In the genomic region with DNA sequence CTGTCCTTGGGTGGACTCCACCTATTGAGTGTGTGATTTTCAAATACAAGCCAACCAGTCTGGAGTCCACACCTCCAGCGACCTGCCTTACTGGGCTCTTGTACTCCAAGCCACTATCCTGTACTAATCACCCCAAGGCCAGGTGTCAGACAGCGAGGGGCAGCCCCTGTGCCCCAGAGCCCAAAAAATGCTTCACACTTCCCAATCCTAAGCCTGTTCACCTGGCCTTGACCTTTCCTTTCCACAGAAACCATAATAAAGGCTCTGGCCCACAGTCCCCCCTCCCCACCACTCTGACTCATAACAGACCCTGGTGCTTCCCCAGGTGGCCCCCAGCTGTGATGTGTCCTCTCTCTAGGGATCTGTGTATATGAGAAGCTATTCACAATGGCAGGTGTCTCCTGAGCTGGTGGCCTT, we compare ENCODE assay signal across 12 cellular contexts. TPM values are rescaled to one million over a fixed set of nuclear protein-coding genes. Genes with fewer than 3 reads are reported as not detected.
DNase-seq lines count a peak whose midpoint lies in the region; ATAC-seq and TF ChIP-seq lines count a peak whose summit lies in the region.
"Had no signal": no experiment of that assay in that cellular context is flagged by ENCODE, and none has a peak within 500 bp of the region (broad histone marks: within the 10 kb centered on the region; RNA-seq: fewer than 3 reads in every experiment).

No MANE protein-coding gene starts in this region.

- H3K4me3 Mint-ChIP-seq in neural crest cell (no peak overlapping the region), nephron progenitor cell (no peak overlapping the region)
- H3K4me3 Mint-ChIP-seq: activated T-helper 1 cell treated with anti-CD3 and anti-CD28 coated beads, Interleukin-12 subunit alpha, Interleukin-12 subunit beta, Interleukin-2, Interleukin-4 antibody, amounts not matched to agents 30 ng/mL and 10 ng/mL and 1 ng/mL, durations not matched to agents 14 hours and 24 hours and 36 hours; HFFc6 had no signal

- ATAC-seq in GM18511 (IDR thresholded peaks at IDR 0.05; ENCODE audit: unreplicated experiment) (peak; percentile 69), GM21423 (IDR thresholded peaks at IDR 0.05; ENCODE audit: unreplicated experiment) (peak; percentile 69), HG03342 (IDR thresholded peaks at IDR 0.05; ENCODE audit: unreplicated experiment) (peak; percentile 75)
- ATAC-seq: mucosa of descending colon had no signal

- no peaks in the 10 kb centered on the region for H3K36me3 Mint-ChIP-seq in neural crest cell (ENCODE audit: low read depth)
- no peaks in the 10 kb centered on the region for H3K36me3 Mint-ChIP-seq in nephron progenitor cell (ENCODE audit: low read depth)

- no peaks in the 10 kb centered on the region for H3K9me3 Mint-ChIP-seq in neural crest cell
- H3K9me3 Mint-ChIP-seq in nephron progenitor cell = peaks cover 5% of the 10 kb centered on the region
- H3K9me3 Mint-ChIP-seq: HFFc6 had no signal

- no peak for DNase-seq in neural crest cell (ENCODE audit: low read depth, low spot score)
- DNase-seq in nephron progenitor cell = no peak
- DNase-seq in SW480 (ENCODE audit: low spot score) = no peak
- DNase-seq in DMS153 (lab: John Stamatoyannopoulos, UW) = no peak
- DNase-seq: erythroblast, HFFc6, mucosa of descending colon, uterus had no signal

- no peaks in the 10 kb centered on the region for H3K4me1 Mint-ChIP-seq in neural crest cell
- H3K4me1 Mint-ChIP-seq in nephron progenitor cell = peaks cover 8% of the 10 kb centered on the region

- H3K27me3 Mint-ChIP-seq in neural crest cell (ENCODE audit: low read depth) = peaks cover 69% of the 10 kb centered on the region
- peaks cover 62% of the 10 kb centered on the region for H3K27me3 Mint-ChIP-seq in nephron progenitor cell (ENCODE audit: low read depth, poor library complexity)

- TF ChIP-seq CTCF in neural crest cell (conservative IDR thresholded peaks at IDR 0.05) = no peak
- TF ChIP-seq CTCF in nephron progenitor cell (IDR thresholded peaks at IDR 0.05) = no peak

- H3K27ac Mint-ChIP-seq in neural crest cell (ENCODE audit: unreplicated experiment) = peak overlapping the region; percentile 9
- H3K27ac Mint-ChIP-seq in nephron progenitor cell = no peak overlapping the region
- H3K27ac Mint-ChIP-seq: activated T-helper 1 cell treated with anti-CD3 and anti-CD28 coated beads, Interleukin-12 subunit alpha, Interleukin-12 subunit beta, Interleukin-2, Interleukin-4 antibody, amounts not matched to agents 30 ng/mL and 10 ng/mL and 1 ng/mL, durations not matched to agents 14 hours and 24 hours and 36 hours; HFFc6 had no signal

RNA-seq across cellular contexts. Expression of a gene that starts 3.9 kb away (rescaled TPM):
- not detected in 2 replicates for total RNA-seq in neural crest cell
- total RNA-seq: activated T-helper 1 cell treated with anti-CD3 and anti-CD28 coated beads, Interleukin-12 subunit alpha, Interleukin-12 subunit beta, Interleukin-2, Interleukin-4 antibody, amounts not matched to agents 30 ng/mL and 10 ng/mL and 1 ng/mL, durations not matched to agents 14 hours and 24 hours and 36 hours; HFFc6 had no signal

RNA-seq across cellular contexts. Expression of a gene that starts 11.5 kb away (rescaled TPM):
- not detected in 2 replicates for total RNA-seq in neural crest cell
- total RNA-seq: activated T-helper 1 cell treated with anti-CD3 and anti-CD28 coated beads, Interleukin-12 subunit alpha, Interleukin-12 subunit beta, Interleukin-2, Interleukin-4 antibody, amounts not matched to agents 30 ng/mL and 10 ng/mL and 1 ng/mL, durations not matched to agents 14 hours and 24 hours and 36 hours; HFFc6; uterus had no signal

RNA-seq across cellular contexts. Expression of a gene that starts 19.6 kb away (rescaled TPM):
- not detected in 2 replicates for total RNA-seq in neural crest cell
- total RNA-seq: activated T-helper 1 cell treated with anti-CD3 and anti-CD28 coated beads, Interleukin-12 subunit alpha, Interleukin-12 subunit beta, Interleukin-2, Interleukin-4 antibody, amounts not matched to agents 30 ng/mL and 10 ng/mL and 1 ng/mL, durations not matched to agents 14 hours and 24 hours and 36 hours; HFFc6; mucosa of descending colon had no signal

RNA-seq across cellular contexts. Expression of a gene that starts 41.5 kb away (rescaled TPM):
- not detected in 2 replicates for total RNA-seq in neural crest cell
- total RNA-seq: activated T-helper 1 cell treated with anti-CD3 and anti-CD28 coated beads, Interleukin-12 subunit alpha, Interleukin-12 subunit beta, Interleukin-2, Interleukin-4 antibody, amounts not matched to agents 30 ng/mL and 10 ng/mL and 1 ng/mL, durations not matched to agents 14 hours and 24 hours and 36 hours; HFFc6 had no signal
